26 cellular contexts compared by ENCODE assay signal in the genomic region with DNA sequence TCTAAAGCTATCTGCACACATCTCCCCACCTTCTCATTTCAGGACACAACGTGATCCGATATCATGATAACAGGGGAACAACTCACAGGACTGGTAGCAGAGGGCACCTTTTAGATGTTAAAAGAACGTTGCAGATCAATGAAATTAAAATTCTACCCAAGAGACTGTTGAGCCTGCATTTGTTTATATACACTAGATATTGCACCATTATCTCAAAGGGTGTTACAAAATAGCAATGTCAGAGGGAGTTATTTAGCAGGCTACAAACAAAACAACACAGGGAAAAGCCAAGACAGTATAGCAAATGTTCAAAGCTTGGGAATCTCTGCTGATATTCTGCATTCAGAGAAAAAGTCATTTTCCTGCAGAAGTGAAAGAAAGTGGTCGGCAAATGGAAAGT.
DNase-seq lines count a peak whose midpoint lies in the region; ATAC-seq, FAIRE-seq and TF ChIP-seq lines count a peak whose summit lies in the region.
"Had no signal": no experiment of that assay in that cellular context is flagged by ENCODE, and none has a peak within 500 bp of the region (broad histone marks: within the 10 kb centered on the region; RNA-seq: fewer than 3 reads in every experiment).

No MANE protein-coding gene starts in this region.

- H2AFZ ChIP-seq in HepG2 (ENCODE audit: low read length), result no peak overlapping the region

- in situ Hi-C loops in HepG2 (cut with HindIII; ENCODE audit: extremely low pct_ligation_motif_present, low pct_unique_long_range_greater_than_20kb), result loop anchor here (5.0 kb wide), 1 partner anchor 142 kb away; a partner anchor contains a TSS

- H3K9me3 ChIP-seq in HepG2 (ENCODE audit: low read length) (no peaks in the 10 kb centered on the region), right lobe of liver (no peaks in the 10 kb centered on the region)
- H3K9me3 ChIP-seq: BE2C had no signal

- TF ChIP-seq RAD21 in HepG2 (CRISPR knock-in tag; IDR thresholded peaks at IDR 0.05), result no peak

- H3K4me2 ChIP-seq in HepG2 (ENCODE audit: low read depth, low read length), result no peak overlapping the region
- H3K4me2 ChIP-seq: BLaER1 had no signal

- TF ChIP-seq EP300 in HepG2 (IDR thresholded peaks at IDR 0.05; ENCODE audit: low read depth in 2 of 2, low read length in 2 of 2) (no peak), HepG2 (CRISPR knock-in tag; IDR thresholded peaks at IDR 0.05; ENCODE audit: borderline replicate concordance) (no peak)

- no peak overlapping the region for H3K9ac ChIP-seq in HepG2 (ENCODE audit: insufficient read depth, low read depth, low read length)
- H3K9ac ChIP-seq: BLaER1 had no signal

- BruUV-seq in HepG2 (replicated peaks; lab: Mats Ljungman, UMichigan), result no TSS peak

- H3K9me3 Mint-ChIP-seq in T-helper 2 cell treated with Interferon-gamma antibody and Interleukin-4, amounts not matched to agents 5 μg/mL and 100 μg/mL, for 36 hours, result no peaks in the 10 kb centered on the region

- H3K27ac Mint-ChIP-seq in T-helper 2 cell treated with Interferon-gamma antibody and Interleukin-4, amounts not matched to agents 5 μg/mL and 100 μg/mL, for 36 hours, result no peak overlapping the region
- H3K27ac Mint-ChIP-seq: CD14-positive monocyte; CD4-positive, alpha-beta memory T cell; CD8-positive, alpha-beta memory T cell had no signal

- CTCF ChIA-PET in HepG2 (lab: Yijun Ruan, JAX; ENCODE audit: low intra/inter-chr PET ratio, low total read pairs), result no interaction called here

- H3K4me3 ChIP-seq in HepG2 (replicated peaks in 1 of 3; ENCODE audit: insufficient read depth in 1 of 3, low read depth in 2 of 3, low read length in 3 of 3) (no peak overlapping the region), right lobe of liver (no peak overlapping the region)
- H3K4me3 ChIP-seq: BLaER1, GM12878 had no signal

- no peak overlapping the region for H3K4me3 Mint-ChIP-seq in T-helper 2 cell treated with Interferon-gamma antibody and Interleukin-4, amounts not matched to agents 5 μg/mL and 100 μg/mL, for 36 hours
- H3K4me3 Mint-ChIP-seq: CD14-positive monocyte; CD4-positive, alpha-beta memory T cell; CD4-positive, CD25-positive, alpha-beta regulatory T cell; CD8-positive, alpha-beta memory T cell had no signal

- H3K36me3 Mint-ChIP-seq in T-helper 2 cell treated with Interferon-gamma antibody and Interleukin-4, amounts not matched to agents 5 μg/mL and 100 μg/mL, for 36 hours (ENCODE audit: low read depth), result no peaks in the 10 kb centered on the region
- H3K36me3 Mint-ChIP-seq: CD14-positive monocyte; CD4-positive, alpha-beta memory T cell; CD4-positive, CD25-positive, alpha-beta regulatory T cell; CD8-positive, alpha-beta memory T cell had no signal

- TF ChIP-seq CTCF in HepG2 (CRISPR knock-in tag; IDR thresholded peaks at IDR 0.05) (no peak), right lobe of liver (IDR thresholded peaks at IDR 0.05) (no peak)

- H3K27me3 ChIP-seq in HepG2 (ENCODE audit: control insufficient read depth in 1 of 2, insufficient read depth in 2 of 2, low read length in 2 of 2), result no peaks in the 10 kb centered on the region
- H3K27me3 ChIP-seq in right lobe of liver, result no peaks in the 10 kb centered on the region
- H3K27me3 ChIP-seq: BE2C, BLaER1 had no signal

- H3K27me3 Mint-ChIP-seq in T-helper 2 cell treated with Interferon-gamma antibody and Interleukin-4, amounts not matched to agents 5 μg/mL and 100 μg/mL, for 36 hours (ENCODE audit: low read depth), result peaks cover 11% of the 10 kb centered on the region

- no peaks in the 10 kb centered on the region for H4K20me1 ChIP-seq in HepG2 (ENCODE audit: insufficient read depth, low read length)
- H4K20me1 ChIP-seq: BLaER1 had no signal

- no peaks in the 10 kb centered on the region for H3K4me1 Mint-ChIP-seq in T-helper 2 cell treated with Interferon-gamma antibody and Interleukin-4, amounts not matched to agents 5 μg/mL and 100 μg/mL, for 36 hours (ENCODE audit: low read depth)
- H3K4me1 Mint-ChIP-seq: CD14-positive monocyte; CD4-positive, alpha-beta memory T cell; CD4-positive, CD25-positive, alpha-beta regulatory T cell; CD8-positive, alpha-beta memory T cell had no signal

- intact Hi-C loops in HepG2 (cut with micrococcal nuclease; ENCODE audit: unreplicated experiment), result no loop called here
- intact Hi-C loops in right lobe of liver (cut with DNase I), result no loop called here

- DNase-seq in HepG2 (ENCODE audit: low spot score) (no peak), right lobe of liver (no peak), germinal center (ENCODE audit: low spot score) (no peak)
- DNase-seq in T-helper 2 cell treated with Interferon-gamma antibody and Interleukin-4, amounts not matched to agents 5 μg/mL and 100 μg/mL, for 36 hours (ENCODE audit: low spot score), result no peak
- DNase-seq: 8988T; ACHN; BE2C; C1 segment of cervical spinal cord; CD4-positive, alpha-beta memory T cell; CD4-positive, CD25-positive, alpha-beta regulatory T cell; CD8-positive, alpha-beta memory T cell; COR-L47; DMS 273 treated with DMSO at 0.1 percent for 48 hours; DMS153; DMS53; DMS79; DND-41; EL; GDM1 had no signal

- TF ChIP-seq POLR2A in HepG2 (IDR thresholded peaks at IDR 0.05; ENCODE audit: insufficient read depth in 1 of 2, low read depth in 2 of 2, low read length in 2 of 2), result no peak
- TF ChIP-seq POLR2A in right lobe of liver (IDR thresholded peaks at IDR 0.05), result no peak

- 0 out of 5 replicates have a peak, but pooled peaks cover 0 to 6% of the 10 kb centered on the region in 2 experiments for H3K36me3 ChIP-seq in HepG2 (replicated peaks in 1 of 2; ENCODE audit: control insufficient read depth in 1 of 2, insufficient read depth in 2 of 2, low read length in 2 of 2)
- H3K36me3 ChIP-seq in right lobe of liver, result no peaks in the 10 kb centered on the region
- H3K36me3 ChIP-seq: BE2C, BLaER1 had no signal

- H3K79me2 ChIP-seq in HepG2 (ENCODE audit: insufficient read depth, low read length), result no peaks in the 10 kb centered on the region

- H3K4me1 ChIP-seq in HepG2 (ENCODE audit: insufficient read depth, low read length) (peaks cover 4% of the 10 kb centered on the region), right lobe of liver (peaks cover 0 to 8% (median 0%) of the 10 kb centered on the region in 4 donors)
- H3K4me1 ChIP-seq: BE2C had no signal

- 92% methylated on average over 4 of the region's 4 CpGs for WGBS in HepG2 (ENCODE audit: low lambda C conversion rate)
- WGBS in right lobe of liver (ENCODE audit: insufficient coverage, low coverage, low lambda C conversion rate, missing lambda C conversion rate), result 15% methylated on average over 4 of the region's 4 CpGs

- ATAC-seq in HepG2, result no peak
- ATAC-seq in right lobe of liver, result peak; percentile 44 to 68 (median 60)
- ATAC-seq in HG02852 (IDR thresholded peaks at IDR 0.05; ENCODE audit: unreplicated experiment), result no peak
- ATAC-seq: GM12878 had no signal

- POLR2A ChIA-PET in HepG2 (lab: Yijun Ruan, JAX), result no interaction called here

- FAIRE-seq in HepG2 (lab: Jason Lieb, UNC), result no peak
- FAIRE-seq: A204.1, GM12878, GM12892, GM18507 had no signal

- H3K27ac ChIP-seq in HepG2 (ENCODE audit: extremely low read length, insufficient read depth, low read length), result no peak overlapping the region
- H3K27ac ChIP-seq in right lobe of liver, result no peak overlapping the region
- H3K27ac ChIP-seq: BLaER1 had no signal

TF ChIP-seq in HepG2, 621 proteins besides CTCF, POLR2A, EP300 and RAD21:
- TF ChIP-seq CEBPB (IDR thresholded peaks at IDR 0.05; ENCODE audit: borderline replicate concordance, low read depth, low read length) (0 out of 2 replicates have a peak, but pooled peaks have one; percentile 5), ZNF44 (CRISPR knock-in tag; IDR thresholded peaks at IDR 0.05) (no peak)

Comparison
In these comparisons a context has a peak if more than half of its experiments do, and no peak if none do; other contexts are left out.
1. ATAC-seq: peak in right lobe of liver (4 of 4); none in HepG2 (single experiment) and HG02852 (single experiment).